ENCODE assay signal across 31 cellular contexts in the genomic region with DNA sequence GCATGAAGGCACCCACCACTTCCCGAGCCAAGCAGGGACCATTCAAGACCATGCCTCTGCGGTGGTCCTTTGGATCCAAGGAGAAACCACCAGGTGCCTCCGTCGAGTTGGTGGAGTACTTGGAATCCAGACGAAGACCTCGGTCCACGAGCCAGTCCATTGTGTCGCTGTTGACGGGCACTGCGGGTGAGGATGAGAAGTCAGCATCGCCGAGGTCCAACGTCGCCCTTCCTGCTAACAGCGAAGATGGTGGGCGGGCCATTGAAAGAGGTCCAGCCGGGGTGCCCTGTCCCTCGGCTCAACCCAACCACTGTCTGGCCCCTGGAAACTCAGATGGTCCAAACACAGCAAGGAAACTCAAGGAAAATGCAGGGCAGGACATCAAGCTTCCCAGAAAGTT.
"Had no signal": no experiment of that assay in that cellular context is flagged by ENCODE, and none has a peak within 500 bp of the region (broad histone marks: within the 10 kb centered on the region; RNA-seq: fewer than 3 reads in every experiment).

No MANE protein-coding gene starts in this region.

- H3K36me3 ChIP-seq: neural progenitor cell, neutrophil, ovary, prostate gland, right atrium auricular region, spleen, thoracic aorta, thyroid gland, tibial nerve, vagina had no signal

- H2AFZ ChIP-seq: neural progenitor cell, parathyroid adenoma had no signal

- H3K36me3 Mint-ChIP-seq: naive B cell; naive thymus-derived CD8-positive, alpha-beta T cell; natural killer cell treated with Interleukin-12 subunit alpha and Interleukin-12 subunit beta and Interleukin-15 and Interleukin-18, amount 100 ng/mL, for 72 hours; neural progenitor cell; stimulated activated effector memory CD8-positive, alpha-beta T cell treated with anti-CD3 and anti-CD28 coated beads, Interleukin-12 subunit alpha, Interleukin-12 subunit beta, amount 100 ng/mL, for 72 hours; stimulated activated naive B cell treated with anti-CD40 and anti-IgM and Interleukin-4, amounts not matched to agents 10 μg/mL and 1 μg/mL and 100 μg/mL, for 72 hours had no signal

- H3K27me3 ChIP-seq: neural progenitor cell, neutrophil, ovary, right atrium auricular region, thyroid gland, tibial nerve, upper lobe of left lung, vagina had no signal

- H3K27ac Mint-ChIP-seq: naive B cell; naive thymus-derived CD8-positive, alpha-beta T cell; natural killer cell treated with Interleukin-12 subunit alpha and Interleukin-12 subunit beta and Interleukin-15 and Interleukin-18, amount 100 ng/mL, for 72 hours; nephron progenitor cell; neural progenitor cell; stimulated activated effector memory CD8-positive, alpha-beta T cell treated with anti-CD3 and anti-CD28 coated beads, Interleukin-12 subunit alpha, Interleukin-12 subunit beta, amount 100 ng/mL, for 72 hours; stimulated activated naive B cell treated with anti-CD40 and anti-IgM and Interleukin-4, amounts not matched to agents 10 μg/mL and 1 μg/mL and 100 μg/mL, for 72 hours; stimulated activated naive CD8-positive, alpha-beta T cell treated with anti-CD3 and anti-CD28 coated beads, Interleukin-15, Interleukin-2, amounts not matched to agents 100 ng/mL and 50 ng/mL, for 24 hours had no signal

- H3K9me3 ChIP-seq: neutrophil, ovary, prostate gland, right atrium auricular region, spleen, thoracic aorta, thyroid gland, tibial nerve, upper lobe of left lung, vagina had no signal

- DNase-seq: naive B cell; naive thymus-derived CD8-positive, alpha-beta T cell; nucleus accumbens; ovary; retina; spleen; stimulated activated CD4-positive, alpha-beta T cell treated with anti-CD3 and anti-CD28 coated beads, Interleukin-12 subunit alpha, Interleukin-12 subunit beta, amount 100 ng/mL, for 4 hours; stimulated activated CD4-positive, alpha-beta T cell treated with anti-CD3 and anti-CD28 coated beads, Interleukin-2, amount 100 ng/mL, for 24 hours; stimulated activated CD4-positive, alpha-beta T cell treated with anti-CD3 and anti-CD28 coated beads, Interleukin-2, amount 100 ng/mL, for 48 hours; stimulated activated CD4-positive, alpha-beta T cell treated with anti-CD3 and anti-CD28 coated beads, Interleukin-4, amount 100 ng/mL, for 24 hours; stimulated activated naive B cell treated with anti-CD40 and anti-IgM and Interleukin-4, amounts not matched to agents 10 μg/mL and 1 μg/mL and 100 μg/mL, for 72 hours; stimulated activated naive CD4-positive, alpha-beta T cell treated with Interleukin-2 at 50 U/mL for 16 hours; stomach; thyroid gland; trophoblast cell; upper lobe of left lung had no signal

- H3K4me1 ChIP-seq: parathyroid adenoma, prostate gland, right atrium auricular region, stomach, thyroid gland, upper lobe of left lung, vagina had no signal

- H3K4me1 Mint-ChIP-seq: naive thymus-derived CD8-positive, alpha-beta T cell; stimulated activated effector memory CD8-positive, alpha-beta T cell treated with anti-CD3 and anti-CD28 coated beads, Interleukin-12 subunit alpha, Interleukin-12 subunit beta, amount 100 ng/mL, for 72 hours had no signal

- H3K79me2 ChIP-seq: parathyroid adenoma had no signal

- H3K9me3 Mint-ChIP-seq: naive thymus-derived CD8-positive, alpha-beta T cell; natural killer cell treated with Interleukin-12 subunit alpha and Interleukin-12 subunit beta and Interleukin-15 and Interleukin-18, amount 100 ng/mL, for 72 hours; stimulated activated effector memory CD8-positive, alpha-beta T cell treated with anti-CD3 and anti-CD28 coated beads, Interleukin-12 subunit alpha, Interleukin-12 subunit beta, amount 100 ng/mL, for 72 hours; stimulated activated naive CD8-positive, alpha-beta T cell treated with anti-CD3 and anti-CD28 coated beads, Interleukin-15, Interleukin-2, amounts not matched to agents 100 ng/mL and 50 ng/mL, for 24 hours had no signal

- H3K4me3 Mint-ChIP-seq: naive B cell; naive thymus-derived CD8-positive, alpha-beta T cell; natural killer cell treated with Interleukin-12 subunit alpha and Interleukin-12 subunit beta and Interleukin-15 and Interleukin-18, amount 100 ng/mL, for 72 hours; nephron progenitor cell; neural progenitor cell; stimulated activated effector memory CD8-positive, alpha-beta T cell treated with anti-CD3 and anti-CD28 coated beads, Interleukin-12 subunit alpha, Interleukin-12 subunit beta, amount 100 ng/mL, for 72 hours; stimulated activated naive B cell treated with anti-CD40 and anti-IgM and Interleukin-4, amounts not matched to agents 10 μg/mL and 1 μg/mL and 100 μg/mL, for 72 hours; stimulated activated naive CD8-positive, alpha-beta T cell treated with anti-CD3 and anti-CD28 coated beads, Interleukin-15, Interleukin-2, amounts not matched to agents 100 ng/mL and 50 ng/mL, for 24 hours had no signal

- FAIRE-seq: urothelium cell line had no signal

- H3K27ac ChIP-seq: neural progenitor cell, neutrophil, ovary, parathyroid adenoma, prostate gland, right atrium auricular region, skin epidermis, spleen, stomach, thoracic aorta, thyroid gland, tibial nerve, upper lobe of left lung, vagina had no signal

- H3K9ac ChIP-seq: neural progenitor cell, parathyroid adenoma had no signal

- H3K27me3 Mint-ChIP-seq: stimulated activated naive B cell treated with anti-CD40 and anti-IgM and Interleukin-4, amounts not matched to agents 10 μg/mL and 1 μg/mL and 100 μg/mL, for 72 hours; stimulated activated naive CD8-positive, alpha-beta T cell treated with anti-CD3 and anti-CD28 coated beads, Interleukin-15, Interleukin-2, amounts not matched to agents 100 ng/mL and 50 ng/mL, for 24 hours had no signal

- H3K4me3 ChIP-seq: neural progenitor cell, ovary, prostate gland, right atrium auricular region, skin epidermis, smooth muscle cell, spleen, stomach, thoracic aorta, thyroid gland, tibial nerve, upper lobe of left lung, vagina had no signal

- H3K4me2 ChIP-seq: neural progenitor cell, smooth muscle cell had no signal
